13 cellular contexts compared by ENCODE assay signal in genomic region chr14:55650992-55651391, GRCh38.
DNase-seq lines count a peak whose midpoint lies in the region; ATAC-seq and TF ChIP-seq lines count a peak whose summit lies in the region.
"Had no signal": no experiment of that assay in that cellular context is flagged by ENCODE, and none has a peak within 500 bp of the region (broad histone marks: within the 10 kb centered on the region; RNA-seq: fewer than 3 reads in every experiment).

No MANE protein-coding gene starts in this region.

- no peak for DNase-seq in activated T-cell treated with anti-CD3 and anti-CD28 coated beads, Interleukin-2, amount 50 U/mL, for 24 hours
- no peak for DNase-seq in activated T-cell treated with anti-CD3 and anti-CD28 coated beads, Interleukin-2, amount 50 U/mL, for 4 hours
- peak in 1 of 3 donors; percentile 10 for DNase-seq in CD4-positive, CD25-positive, alpha-beta regulatory T cell
- DNase-seq in T-helper 17 cell, result no peak
- no peak for DNase-seq in naive B cell
- DNase-seq in prostate gland (ENCODE audit: low spot score), result no peak
- no peak for DNase-seq in GM10266 (ENCODE audit: extremely low spot score)
- DNase-seq: C1 segment of cervical spinal cord; CD4-positive, alpha-beta memory T cell; DMS79; H7 had no signal

- H3K27ac ChIP-seq in CD4-positive, CD25-positive, alpha-beta regulatory T cell (ENCODE audit: insufficient read depth, low read length, poor library complexity, severe bottlenecking), result no peak overlapping the region
- no peak overlapping the region for H3K27ac ChIP-seq in prostate gland

- no peak overlapping the region for H3K4me3 ChIP-seq in CD4-positive, CD25-positive, alpha-beta regulatory T cell (ENCODE audit: low read depth, low read length)
- H3K4me3 ChIP-seq in prostate gland, result no peak overlapping the region
- H3K4me3 ChIP-seq: GM23338 had no signal

- H3K9me3 ChIP-seq in CD4-positive, CD25-positive, alpha-beta regulatory T cell (ENCODE audit: control insufficient read depth in 2 of 2, low read length in 2 of 2), result no peaks in the 10 kb centered on the region
- H3K9me3 ChIP-seq in T-helper 17 cell (ENCODE audit: control insufficient read depth, low read length, poor library complexity, severe bottlenecking), result no peaks in the 10 kb centered on the region
- H3K9me3 ChIP-seq in prostate gland, result no peaks in the 10 kb centered on the region

- H3K27me3 Mint-ChIP-seq in activated T-cell treated with anti-CD3 and anti-CD28 coated beads, Interleukin-2, amount 50 U/mL, for 24 hours, result no peaks in the 10 kb centered on the region
- no peaks in the 10 kb centered on the region for H3K27me3 Mint-ChIP-seq in activated T-cell treated with anti-CD3 and anti-CD28 coated beads, Interleukin-2, amount 50 U/mL, for 4 hours (ENCODE audit: low read depth)
- no peaks in the 10 kb centered on the region for H3K27me3 Mint-ChIP-seq in CD4-positive, CD25-positive, alpha-beta regulatory T cell
- no peaks in the 10 kb centered on the region for H3K27me3 Mint-ChIP-seq in T-helper 17 cell
- H3K27me3 Mint-ChIP-seq in naive B cell, result no peaks in the 10 kb centered on the region
- H3K27me3 Mint-ChIP-seq: B cell; CD4-positive, alpha-beta memory T cell had no signal

- peaks cover 16% of the 10 kb centered on the region for H3K4me1 Mint-ChIP-seq in activated T-cell treated with anti-CD3 and anti-CD28 coated beads, Interleukin-2, amount 50 U/mL, for 24 hours (ENCODE audit: low read depth)
- H3K4me1 Mint-ChIP-seq in activated T-cell treated with anti-CD3 and anti-CD28 coated beads, Interleukin-2, amount 50 U/mL, for 4 hours (ENCODE audit: low read depth), result peaks cover 8% of the 10 kb centered on the region
- H3K4me1 Mint-ChIP-seq in CD4-positive, CD25-positive, alpha-beta regulatory T cell, result peaks cover 0 to 9% (median 2%) of the 10 kb centered on the region in 4 donors
- peaks cover 6% of the 10 kb centered on the region for H3K4me1 Mint-ChIP-seq in T-helper 17 cell
- H3K4me1 Mint-ChIP-seq in naive B cell, result peaks cover 0 to 5% (median 2%) of the 10 kb centered on the region in 3 donors
- H3K4me1 Mint-ChIP-seq: B cell, GM23338 had no signal

- no peaks in the 10 kb centered on the region for H3K27me3 ChIP-seq in CD4-positive, CD25-positive, alpha-beta regulatory T cell (ENCODE audit: control insufficient read depth, insufficient read depth, low read length)
- no peaks in the 10 kb centered on the region for H3K27me3 ChIP-seq in prostate gland (replicated peaks; ENCODE audit: insufficient read depth)

- ATAC-seq in activated T-cell treated with anti-CD3 and anti-CD28 coated beads, Interleukin-2, amount 50 U/mL, for 4 hours, result no peak
- no peak for ATAC-seq in CD4-positive, CD25-positive, alpha-beta regulatory T cell (ENCODE audit: low read depth in 2 of 2)
- no peak for ATAC-seq in T-helper 17 cell
- ATAC-seq in naive B cell (ENCODE audit: low read depth in 2 of 2), result no peak
- ATAC-seq: GM23338 had no signal

- TF ChIP-seq POLR2A in prostate gland (IDR thresholded peaks at IDR 0.05), result no peak

- WGBS in prostate gland, result 88% methylated on average over 1 of the region's 1 CpG

- TF ChIP-seq CTCF in prostate gland (IDR thresholded peaks at IDR 0.05) (no peak), GM10266 (IDR thresholded peaks at IDR 0.05; ENCODE audit: control insufficient read depth, insufficient read depth, low read depth, missing control alignments) (no peak)

- H3K36me3 ChIP-seq in CD4-positive, CD25-positive, alpha-beta regulatory T cell (ENCODE audit: control insufficient read depth, insufficient read depth, low read length), result peaks cover 71% of the 10 kb centered on the region
- H3K36me3 ChIP-seq in prostate gland, result no peaks in the 10 kb centered on the region

- H3K36me3 Mint-ChIP-seq in activated T-cell treated with anti-CD3 and anti-CD28 coated beads, Interleukin-2, amount 50 U/mL, for 24 hours (ENCODE audit: low read depth), result peaks cover 84% of the 10 kb centered on the region
- peaks cover 45% of the 10 kb centered on the region for H3K36me3 Mint-ChIP-seq in activated T-cell treated with anti-CD3 and anti-CD28 coated beads, Interleukin-2, amount 50 U/mL, for 4 hours (ENCODE audit: insufficient read depth)
- H3K36me3 Mint-ChIP-seq in CD4-positive, CD25-positive, alpha-beta regulatory T cell, result peaks cover 52% of the 10 kb centered on the region
- H3K36me3 Mint-ChIP-seq in T-helper 17 cell (ENCODE audit: low read depth) (peaks cover 22% of the 10 kb centered on the region), naive B cell (peaks cover 34 to 43% of the 10 kb centered on the region in 2 donors)

- H3K9me3 Mint-ChIP-seq in activated T-cell treated with anti-CD3 and anti-CD28 coated beads, Interleukin-2, amount 50 U/mL, for 24 hours, result no peaks in the 10 kb centered on the region
- H3K9me3 Mint-ChIP-seq in activated T-cell treated with anti-CD3 and anti-CD28 coated beads, Interleukin-2, amount 50 U/mL, for 4 hours, result no peaks in the 10 kb centered on the region
- H3K9me3 Mint-ChIP-seq in CD4-positive, CD25-positive, alpha-beta regulatory T cell, result no peaks in the 10 kb centered on the region
- no peaks in the 10 kb centered on the region for H3K9me3 Mint-ChIP-seq in naive B cell
- H3K9me3 Mint-ChIP-seq: CD4-positive, alpha-beta memory T cell; GM23338 had no signal

- no peak overlapping the region for H3K4me3 Mint-ChIP-seq in activated T-cell treated with anti-CD3 and anti-CD28 coated beads, Interleukin-2, amount 50 U/mL, for 24 hours
- H3K4me3 Mint-ChIP-seq in activated T-cell treated with anti-CD3 and anti-CD28 coated beads, Interleukin-2, amount 50 U/mL, for 4 hours, result no peak overlapping the region
- no peak overlapping the region for H3K4me3 Mint-ChIP-seq in CD4-positive, CD25-positive, alpha-beta regulatory T cell
- H3K4me3 Mint-ChIP-seq in T-helper 17 cell (peak overlapping the region; percentile 41), naive B cell (no peak overlapping the region)
- H3K4me3 Mint-ChIP-seq: B cell; CD4-positive, alpha-beta memory T cell; GM23338 had no signal

- no peaks in the 10 kb centered on the region for H3K4me1 ChIP-seq in CD4-positive, CD25-positive, alpha-beta regulatory T cell (ENCODE audit: control insufficient read depth, insufficient read depth, low read length, poor library complexity, severe bottlenecking)
- no peaks in the 10 kb centered on the region for H3K4me1 ChIP-seq in prostate gland (replicated peaks)

- intact Hi-C loops in prostate gland (cut with DNase I), result no loop called here

- peak overlapping the region; percentile 35 for H3K27ac Mint-ChIP-seq in activated T-cell treated with anti-CD3 and anti-CD28 coated beads, Interleukin-2, amount 50 U/mL, for 24 hours
- H3K27ac Mint-ChIP-seq in CD4-positive, CD25-positive, alpha-beta regulatory T cell, result peak overlapping the region in 2 of 3 donors; percentile 4 to 21
- peak overlapping the region; percentile 53 for H3K27ac Mint-ChIP-seq in T-helper 17 cell
- H3K27ac Mint-ChIP-seq in naive B cell, result peak overlapping the region in 4 of 6 donors; percentile 35 to 92 (median 59)
- H3K27ac Mint-ChIP-seq: B cell; CD4-positive, alpha-beta memory T cell; GM23338 had no signal
